9 cellular contexts compared by ENCODE assay signal in the genomic region with DNA sequence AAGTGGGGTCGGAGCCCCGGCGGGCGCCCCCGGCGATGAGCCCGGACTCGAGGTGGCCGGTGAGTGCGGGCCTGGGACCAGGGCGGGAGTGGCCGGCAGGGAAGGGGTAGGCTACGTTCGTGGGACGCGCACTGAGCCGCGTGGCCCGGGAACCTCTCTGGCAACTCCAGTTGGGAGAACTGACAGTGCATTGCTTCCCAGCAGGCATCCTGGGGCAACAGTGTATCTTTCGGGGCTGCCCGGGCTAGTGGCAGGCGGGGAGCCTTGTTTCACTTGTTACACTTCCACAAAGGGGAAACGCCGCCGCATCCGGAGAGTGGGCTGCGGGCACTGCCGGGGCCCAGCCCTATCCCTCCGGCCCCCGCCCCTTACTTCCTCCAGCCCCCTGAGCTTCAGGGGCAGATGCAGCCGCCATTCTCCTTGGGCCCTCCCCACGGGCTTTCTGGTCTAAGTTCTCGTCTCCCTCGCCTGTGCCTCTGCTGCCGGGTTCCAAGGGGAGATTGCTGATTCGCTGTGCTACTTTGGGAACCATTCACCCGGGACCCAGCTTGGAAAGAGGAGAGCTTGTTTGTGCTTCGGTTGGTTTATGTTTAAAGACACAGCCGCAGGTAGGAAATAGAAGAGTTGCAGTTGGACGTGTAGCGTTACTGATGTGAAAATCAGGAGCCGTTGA. TPM values are rescaled to one million over a fixed set of nuclear protein-coding genes. Genes with fewer than 3 reads are reported as not detected.
DNase-seq lines count a peak whose midpoint lies in the region; ATAC-seq and TF ChIP-seq lines count a peak whose summit lies in the region.
"Had no signal": no experiment of that assay in that cellular context is flagged by ENCODE, and none has a peak within 500 bp of the region (broad histone marks: within the 10 kb centered on the region; RNA-seq: fewer than 3 reads in every experiment).

No MANE protein-coding gene starts in this region.

- TF ChIP-seq CTCF in CD8-positive, alpha-beta T cell (IDR thresholded peaks at IDR 0.05): no peak

- ATAC-seq in CD8-positive, alpha-beta T cell: no peak
- ATAC-seq in GM21786 (IDR thresholded peaks at IDR 0.05; ENCODE audit: unreplicated experiment): peak; percentile 0
- ATAC-seq in activated naive CD4-positive, alpha-beta T cell treated with anti-CD3 and anti-CD28 coated beads, Interleukin-2, amount 50 U/mL, for 72 hours: peak in 1 of 2 donors; percentile 8
- ATAC-seq in right cardiac atrium: peak; percentile 1 to 15
- ATAC-seq in HG02610 (IDR thresholded peaks at IDR 0.05; ENCODE audit: unreplicated experiment): no peak
- no peak for ATAC-seq in GM18861 (IDR thresholded peaks at IDR 0.05; ENCODE audit: unreplicated experiment)

- POLR2A ChIA-PET in CD8-positive, alpha-beta T cell (lab: Charles Lee): interaction anchor here (0.7 to 3.0 kb wide), 8 partner anchors 12 to 214 kb away, joined by 3 to 22 read pairs (median 6); a partner anchor contains a TSS

- peaks cover 9% of the 10 kb centered on the region for H3K36me3 ChIP-seq in CD8-positive, alpha-beta T cell (ENCODE audit: insufficient read depth, low read length)

- CTCF ChIA-PET in CD8-positive, alpha-beta T cell (lab: Charles Lee): interaction anchor here (1.2 to 3.1 kb wide), 8 partner anchors 9 to 201 kb away, joined by 3 to 9 read pairs (median 4); a partner anchor contains a TSS

- H3K9me3 Mint-ChIP-seq in CD8-positive, alpha-beta T cell: no peaks in the 10 kb centered on the region
- H3K9me3 Mint-ChIP-seq in activated naive CD4-positive, alpha-beta T cell treated with anti-CD3 and anti-CD28 coated beads, Interleukin-2, amount 50 U/mL, for 72 hours: no peaks in the 10 kb centered on the region

- H3K27ac Mint-ChIP-seq in CD8-positive, alpha-beta T cell: peak overlapping the region; percentile 93
- peak overlapping the region; percentile 84 to 98 for H3K27ac Mint-ChIP-seq in activated naive CD4-positive, alpha-beta T cell treated with anti-CD3 and anti-CD28 coated beads, Interleukin-2, amount 50 U/mL, for 72 hours

- intact Hi-C loops in CD8-positive, alpha-beta T cell (cut with DNase I, micrococcal nuclease): loop anchor here (5.0 to 10.0 kb wide), 4 partner anchors 160 to 1543 kb away; a partner anchor contains a TSS
- intact Hi-C loops in right cardiac atrium (cut with DNase I): loop anchor here in 1 of 4 donors (5.0 to 10.0 kb wide), 2 partner anchors 53 to 230 kb away; no protein-coding TSS in a partner anchor

- no peaks in the 10 kb centered on the region for H3K27me3 Mint-ChIP-seq in CD8-positive, alpha-beta T cell (ENCODE audit: low read depth)

- no peaks in the 10 kb centered on the region for H3K9me3 ChIP-seq in CD8-positive, alpha-beta T cell (ENCODE audit: low read length)
- no peaks in the 10 kb centered on the region for H3K9me3 ChIP-seq in right cardiac atrium (ENCODE audit: control insufficient read depth, low read length)

- H3K4me3 Mint-ChIP-seq in CD8-positive, alpha-beta T cell: peak overlapping the region; percentile 91

- peaks cover 37% of the 10 kb centered on the region for H3K36me3 Mint-ChIP-seq in CD8-positive, alpha-beta T cell
- H3K36me3 Mint-ChIP-seq in activated naive CD4-positive, alpha-beta T cell treated with anti-CD3 and anti-CD28 coated beads, Interleukin-2, amount 50 U/mL, for 72 hours: peaks cover 14 to 17% of the 10 kb centered on the region in 2 donors

- peak; percentile 5 to 69 (median 40) for DNase-seq in CD8-positive, alpha-beta T cell
- DNase-seq in NOMO-1 treated with dmso at 0.1 percent for 144 hours (lab: John Stamatoyannopoulos, UW; ENCODE audit: unreplicated experiment) (peak; percentile 21), right cardiac atrium (peak; percentile 45 to 74 (median 70)), skeletal muscle cell (ENCODE audit: low read depth) (no peak)
- DNase-seq in activated naive CD4-positive, alpha-beta T cell treated with anti-CD3 and anti-CD28 coated beads, Interleukin-2, amount 50 U/mL, for 72 hours (ENCODE audit: low spot score in 2 of 2): peak; percentile 43 to 70

- H3K4me1 Mint-ChIP-seq in CD8-positive, alpha-beta T cell (ENCODE audit: low read depth): peaks cover 63% of the 10 kb centered on the region

- H3K4me3 ChIP-seq in CD8-positive, alpha-beta T cell (ENCODE audit: low read depth, low read length): peak overlapping the region; percentile 91
- H3K4me3 ChIP-seq in right cardiac atrium (ENCODE audit: low read length): peak overlapping the region; percentile 92
- peak overlapping the region; percentile 96 for H3K4me3 ChIP-seq in skeletal muscle cell (ENCODE audit: low read depth, low read length)

- H3K4me1 ChIP-seq in CD8-positive, alpha-beta T cell (ENCODE audit: insufficient read depth, low read length): peaks cover 47% of the 10 kb centered on the region
- H3K4me1 ChIP-seq in right cardiac atrium (ENCODE audit: control insufficient read depth, insufficient read depth, low read length): peaks cover 8% of the 10 kb centered on the region

- H3K27me3 ChIP-seq in CD8-positive, alpha-beta T cell (ENCODE audit: insufficient read depth, low read length): no peaks in the 10 kb centered on the region
- no peaks in the 10 kb centered on the region for H3K27me3 ChIP-seq in right cardiac atrium (ENCODE audit: control insufficient read depth, insufficient read depth)

- 2% methylated on average over 42 of the region's 42 CpGs for WGBS in right cardiac atrium

- peak overlapping the region; percentile 83 for H3K27ac ChIP-seq in CD8-positive, alpha-beta T cell (ENCODE audit: low read depth, low read length)
- no peak overlapping the region for H3K27ac ChIP-seq in right cardiac atrium (ENCODE audit: low read length)

RNA-seq across cellular contexts. Expression of a gene that starts 0.7 kb away (rescaled TPM):
- total RNA-seq in CD8-positive, alpha-beta T cell: 10 to 100 TPM; 22.0 to 25.8 TPM
- total RNA-seq in activated naive CD4-positive, alpha-beta T cell treated with anti-CD3 and anti-CD28 coated beads, Interleukin-2, amount 50 U/mL, for 72 hours: 10 to 100 TPM; 24.3 to 37.0 TPM
- total RNA-seq in right cardiac atrium: 10 to 100 TPM in 3 of 4 donors, 1 to 10 TPM in 1; 9.2 to 12.0 (median 11.7) TPM
- polyA plus RNA-seq in right cardiac atrium: 6.4 TPM

RNA-seq across cellular contexts. Expression of a gene that starts 17.5 kb away (rescaled TPM):
- 1 to 10 TPM; 4.9 to 7.9 TPM for total RNA-seq in CD8-positive, alpha-beta T cell
- total RNA-seq in activated naive CD4-positive, alpha-beta T cell treated with anti-CD3 and anti-CD28 coated beads, Interleukin-2, amount 50 U/mL, for 72 hours: 10 to 100 TPM; 34.8 to 58.0 TPM
- 10 to 100 TPM in 3 of 4 donors, 1 to 10 TPM in 1; 9.6 to 15.5 (median 15.1) TPM for total RNA-seq in right cardiac atrium
- 13.4 TPM for polyA plus RNA-seq in right cardiac atrium

RNA-seq across cellular contexts. Expression of a gene that starts 28.6 kb away (rescaled TPM):
- total RNA-seq in CD8-positive, alpha-beta T cell: under 1 TPM in 1 of 2 experiments, not detected in 1; 0.60 TPM
- under 1 TPM in 1 of 2 donors, not detected in 1; 0.11 TPM for total RNA-seq in activated naive CD4-positive, alpha-beta T cell treated with anti-CD3 and anti-CD28 coated beads, Interleukin-2, amount 50 U/mL, for 72 hours
- under 1 TPM in 3 of 4 donors, not detected in 1; 0.11 to 0.31 (median 0.15) TPM for total RNA-seq in right cardiac atrium
- polyA plus RNA-seq in right cardiac atrium: 0.07 TPM
- total RNA-seq: LHCN-M2 had no signal

RNA-seq across cellular contexts. Expression of a gene that starts 37.5 kb away (rescaled TPM):
- total RNA-seq in CD8-positive, alpha-beta T cell: not detected
- total RNA-seq in activated naive CD4-positive, alpha-beta T cell treated with anti-CD3 and anti-CD28 coated beads, Interleukin-2, amount 50 U/mL, for 72 hours: 10 to 100 TPM; 23.8 to 45.1 TPM
- total RNA-seq in right cardiac atrium: 10 to 100 TPM; 20.1 to 24.9 (median 21.0) TPM
- 22.1 TPM for polyA plus RNA-seq in right cardiac atrium

Comparison
In these comparisons a context has a peak if more than half of its experiments do, and no peak if none do; other contexts are left out.
1. ATAC-seq: peak in GM21786 (single experiment) and right cardiac atrium (2 of 2); none in CD8-positive, alpha-beta T cell (single experiment), HG02610 (single experiment) and GM18861 (single experiment).
2. Peak in every context shown above with its lines, with median percentiles within 50 percentile points of each other: H3K4me3 ChIP-seq.